Comparison of ENCODE assay signal across 10 cellular contexts in genomic region chr7:21526007-21526406, GRCh38. TPM values are rescaled to one million over a fixed set of nuclear protein-coding genes. Genes with fewer than 3 reads are reported as not detected.
DNase-seq lines count a peak whose midpoint lies in the region; ATAC-seq and TF ChIP-seq lines count a peak whose summit lies in the region.
"Had no signal": no experiment of that assay in that cellular context is flagged by ENCODE, and none has a peak within 500 bp of the region (broad histone marks: within the 10 kb centered on the region; RNA-seq: fewer than 3 reads in every experiment).

No MANE protein-coding gene starts in this region.

- no peak for ATAC-seq in GM21360 (IDR thresholded peaks at IDR 0.05; ENCODE audit: unreplicated experiment)
- ATAC-seq in HG03460 (IDR thresholded peaks at IDR 0.05; ENCODE audit: unreplicated experiment) = no peak
- ATAC-seq: stimulated activated naive CD8-positive, alpha-beta T cell treated with anti-CD3 and anti-CD28 coated beads, Interleukin-15, amount 100 ng/mL, for 72 hours had no signal

- no peak overlapping the region for H3K4me3 ChIP-seq in fibroblast of villous mesenchyme (ENCODE audit: low read depth, low read length)
- H3K4me3 ChIP-seq: right atrium auricular region had no signal

- no peak overlapping the region for H3K27ac ChIP-seq in 22Rv1
- H3K27ac ChIP-seq: right atrium auricular region had no signal

- TF ChIP-seq CTCF in 22Rv1 (IDR thresholded peaks at IDR 0.05) (peak; percentile 50), GM10248 (IDR thresholded peaks at IDR 0.05; ENCODE audit: control extremely low read depth, extremely low read depth, low read depth, missing control alignments) (peak; percentile 31), fibroblast of villous mesenchyme (IDR thresholded peaks at IDR 0.05; ENCODE audit: insufficient read depth, low read depth, low read length) (peak; percentile 51)

- CTCF ChIA-PET in GM10248 (lab: Yijun Ruan, JAX) = interaction anchor here (1.1 to 1.7 kb wide), 3 partner anchors 9 to 263 kb away, joined by 3 to 4 read pairs (median 3); no protein-coding TSS in a partner anchor

- DNase-seq in GM10248 (ENCODE audit: extremely low spot score) (no peak), RPMI7951 (ENCODE audit: low read depth) (peak; percentile 19), fibroblast of villous mesenchyme (ENCODE audit: low read depth) (no peak), islet precursor cell (no peak), NCI-H1417 treated with DMSO at 0.1 percent for 48 hours (lab: John Stamatoyannopoulos, UW) (no peak)
- DNase-seq: stimulated activated naive CD8-positive, alpha-beta T cell treated with anti-CD3 and anti-CD28 coated beads, Interleukin-15, amount 100 ng/mL, for 72 hours had no signal

- POLR2A ChIA-PET in GM10248 (lab: Yijun Ruan, JAX) = no interaction called here

RNA-seq across cellular contexts. Expression of gene DNAH11, which starts 16.8 kb away (rescaled TPM):
- 10.0 and 10.7 TPM in 2 replicates for total RNA-seq in RPMI7951 (2014; rRNA removed; shearing (Covaris generic))
- total RNA-seq in fibroblast of villous mesenchyme = under 0.01 TPM in 2 replicates

Comparison
In these comparisons a context has a peak if more than half of its experiments do, and no peak if none do; other contexts are left out.
1. RNA of gene DNAH11, which starts 16.8 kb away (total RNA-seq): 10.0 to 10.7 TPM in RPMI7951; under 0.01 TPM in fibroblast of villous mesenchyme; every median in the first group is over 10 times any median in the second.
2. Peak in every context shown above with its lines, with median percentiles within 50 percentile points of each other: CTCF ChIP-seq.